ENCODE assay signal across 22 cellular contexts in the genomic region with DNA sequence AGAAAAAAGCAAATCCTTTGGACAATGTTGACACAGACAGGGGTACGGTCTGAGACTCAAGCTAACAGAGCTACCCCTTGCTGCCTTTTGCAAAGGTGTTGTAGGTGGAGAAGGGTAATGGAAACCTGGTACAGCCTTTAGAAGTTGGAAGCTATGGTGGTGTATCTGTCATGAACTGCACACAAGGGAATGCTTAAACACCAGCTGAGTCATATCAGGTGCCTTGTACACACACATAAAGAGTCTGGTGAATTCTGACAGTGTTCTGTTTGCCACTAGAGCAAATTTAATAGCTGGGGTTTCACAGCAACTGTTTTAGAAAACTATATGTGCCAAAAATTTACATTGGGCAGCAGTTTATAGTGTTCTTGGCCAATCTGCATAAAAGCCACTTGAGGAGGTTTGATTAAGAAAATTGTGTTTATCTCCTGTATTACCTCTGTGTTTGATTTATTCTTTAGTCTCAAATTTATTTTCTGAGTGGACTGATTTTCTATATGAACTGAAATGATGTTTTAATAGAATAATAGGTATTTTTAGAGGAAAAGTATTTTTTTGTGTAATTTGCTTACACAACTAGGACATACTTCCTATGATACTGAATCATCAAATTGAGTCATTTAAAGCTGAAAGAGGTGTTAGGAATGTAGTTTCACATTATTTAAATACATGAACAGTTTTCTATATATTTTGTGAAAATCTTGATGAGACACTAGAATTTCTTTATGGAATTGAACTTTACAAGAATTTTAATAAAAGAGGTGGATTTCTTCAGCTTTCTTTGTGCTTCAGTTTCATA.
DNase-seq lines count a peak whose midpoint lies in the region; ATAC-seq and TF ChIP-seq lines count a peak whose summit lies in the region.
"Had no signal": no experiment of that assay in that cellular context is flagged by ENCODE, and none has a peak within 500 bp of the region (broad histone marks: within the 10 kb centered on the region; RNA-seq: fewer than 3 reads in every experiment).

No MANE protein-coding gene starts in this region.

- H3K9me2 ChIP-seq in SK-N-SH, result no peaks in the 10 kb centered on the region

- no peak for TF ChIP-seq EP300 in SK-N-SH (IDR thresholded peaks at IDR 0.05; ENCODE audit: borderline replicate concordance in 1 of 2, low read depth in 1 of 2, low read length in 1 of 2)

- dilution Hi-C loops in IMR-90 (cut with HindIII; ENCODE audit: low sequenced_read_pairs, unreplicated experiment), result no loop called here

- no peak overlapping the region for H3K9ac ChIP-seq in SK-N-SH
- H3K9ac ChIP-seq in IMR-90 (ENCODE audit: low read depth, low read length), result no peak overlapping the region
- H3K9ac ChIP-seq: KMS-11 had no signal

- in situ Hi-C loops in IMR-90 (cut with MboI; ENCODE audit: low sequenced_read_pairs), result no loop called here

- H2BK15ac ChIP-seq in IMR-90 (ENCODE audit: low read depth, low read length), result no peak overlapping the region

- POLR2A ChIA-PET in SK-N-SH (lab: Yijun Ruan, JAX), result no interaction called here
- POLR2A ChIA-PET in IMR-90 (lab: Charles Lee; ENCODE audit: unreplicated experiment), result no interaction called here

- H2BK120ac ChIP-seq in IMR-90 (ENCODE audit: low read depth, low read length), result no peak overlapping the region

- peak; percentile 49; the same call in 2 of the 3 replicates for ATAC-seq in SK-N-SH treated with all-trans-retinoic acid at 6 μM for 48 hours
- ATAC-seq in IMR-90 (ENCODE audit: low read depth), result peak; percentile 67
- peak; percentile 65 for ATAC-seq in esophagus mucosa
- peak; percentile 58 for ATAC-seq in stimulated activated memory B cell treated with anti-CD40 and anti-IgM and Interleukin-4, amounts not matched to agents 10 μg/mL and 1 μg/mL and 100 μg/mL, for 72 hours
- no peak for ATAC-seq in GM19397 (IDR thresholded peaks at IDR 0.05; ENCODE audit: unreplicated experiment)
- ATAC-seq: activated CD8-positive, alpha-beta memory T cell treated with anti-CD3 and anti-CD28 coated beads, Interleukin-2, amount 10 ng/mL, durations not matched to agents 7 days and 5 days; heart left ventricle had no signal

- H3K9me3 ChIP-seq in SK-N-SH, result no peaks in the 10 kb centered on the region
- no peaks in the 10 kb centered on the region for H3K9me3 ChIP-seq in IMR-90 (ENCODE audit: control insufficient read depth, insufficient read depth, low read length)
- H3K9me3 ChIP-seq: ascending aorta had no signal

- H3K18ac ChIP-seq in IMR-90 (ENCODE audit: low read depth, low read length), result peak overlapping the region; percentile 9; the same call in 1 of the 2 replicates

- H3K4me1 Mint-ChIP-seq in stimulated activated memory B cell treated with anti-CD40 and anti-IgM and Interleukin-4, amounts not matched to agents 10 μg/mL and 1 μg/mL and 100 μg/mL, for 72 hours, result peaks cover 11% of the 10 kb centered on the region
- H3K4me1 Mint-ChIP-seq: activated CD8-positive, alpha-beta memory T cell treated with anti-CD3 and anti-CD28 coated beads, Interleukin-2, amount 10 ng/mL, durations not matched to agents 7 days and 5 days; immature natural killer cell; nephron progenitor cell had no signal

- H3K4me1 ChIP-seq in SK-N-SH (ENCODE audit: control insufficient read depth in 1 of 2, insufficient read depth in 2 of 2, low read depth in 1 of 2, low read length in 1 of 2) (no peaks in the 10 kb centered on the region), IMR-90 (ENCODE audit: control insufficient read depth, insufficient read depth, low read length) (peaks cover 3% of the 10 kb centered on the region; the same call in 1 of the 2 replicates)
- H3K4me1 ChIP-seq: ascending aorta, heart left ventricle had no signal

- H3K9me3 Mint-ChIP-seq in stimulated activated memory B cell treated with anti-CD40 and anti-IgM and Interleukin-4, amounts not matched to agents 10 μg/mL and 1 μg/mL and 100 μg/mL, for 72 hours, result no peaks in the 10 kb centered on the region

- H3K4me3 Mint-ChIP-seq in stimulated activated memory B cell treated with anti-CD40 and anti-IgM and Interleukin-4, amounts not matched to agents 10 μg/mL and 1 μg/mL and 100 μg/mL, for 72 hours, result no peak overlapping the region
- H3K4me3 Mint-ChIP-seq: activated CD8-positive, alpha-beta memory T cell treated with anti-CD3 and anti-CD28 coated beads, Interleukin-2, amount 10 ng/mL, durations not matched to agents 7 days and 5 days; immature natural killer cell; nephron progenitor cell had no signal

- H4K8ac ChIP-seq in IMR-90 (ENCODE audit: low read depth in 2 of 2, low read length in 2 of 2), result no peak overlapping the region

- H3K23ac ChIP-seq in IMR-90 (ENCODE audit: low read depth, low read length), result no peak overlapping the region

- TF ChIP-seq CTCF in SK-N-SH (IDR thresholded peaks at IDR 0.05) (no peak), IMR-90 (conservative IDR thresholded peaks at IDR 0.05; ENCODE audit: low read depth, low read length) (no peak)

- no peak for TF ChIP-seq POLR2A in IMR-90 (IDR thresholded peaks at IDR 0.05; ENCODE audit: low read depth, low read length)

- no peak overlapping the region for H3K56ac ChIP-seq in IMR-90 (ENCODE audit: extremely low read depth, insufficient read depth, low read length)

- H3K27me3 ChIP-seq in SK-N-SH (ENCODE audit: insufficient read depth), result no peaks in the 10 kb centered on the region
- no peaks in the 10 kb centered on the region for H3K27me3 ChIP-seq in IMR-90 (ENCODE audit: control insufficient read depth, insufficient read depth, low read length)
- H3K27me3 ChIP-seq: ascending aorta, heart left ventricle had no signal

- H3K36me3 Mint-ChIP-seq in stimulated activated memory B cell treated with anti-CD40 and anti-IgM and Interleukin-4, amounts not matched to agents 10 μg/mL and 1 μg/mL and 100 μg/mL, for 72 hours, result no peaks in the 10 kb centered on the region

- H2AFZ ChIP-seq in SK-N-SH (ENCODE audit: low read depth) (no peak overlapping the region), IMR-90 (replicated peaks; ENCODE audit: low read length, poor library complexity) (no peak overlapping the region)

- no peaks in the 10 kb centered on the region for H4K20me1 ChIP-seq in SK-N-SH (ENCODE audit: insufficient read depth)
- H4K20me1 ChIP-seq in IMR-90 (ENCODE audit: insufficient read depth, low read length), result no peaks in the 10 kb centered on the region

- no peak overlapping the region; the same call in 1 of the 2 replicates for H2BK20ac ChIP-seq in IMR-90 (ENCODE audit: low read depth, low read length)

- H3K4ac ChIP-seq in IMR-90 (ENCODE audit: low read depth, low read length), result no peak overlapping the region

- H4K91ac ChIP-seq in IMR-90 (ENCODE audit: insufficient read depth, low read depth, low read length), result no peak overlapping the region

- H3K27ac Mint-ChIP-seq in stimulated activated memory B cell treated with anti-CD40 and anti-IgM and Interleukin-4, amounts not matched to agents 10 μg/mL and 1 μg/mL and 100 μg/mL, for 72 hours, result no peak overlapping the region
- H3K27ac Mint-ChIP-seq: activated CD8-positive, alpha-beta memory T cell treated with anti-CD3 and anti-CD28 coated beads, Interleukin-2, amount 10 ng/mL, durations not matched to agents 7 days and 5 days; immature natural killer cell; nephron progenitor cell had no signal

- no peak overlapping the region for H3K27ac ChIP-seq in SK-N-SH (ENCODE audit: low read depth in 2 of 2, low read length in 1 of 2)
- H3K27ac ChIP-seq in IMR-90 (ENCODE audit: insufficient read depth, low read length), result no peak overlapping the region
- H3K27ac ChIP-seq: ascending aorta, heart left ventricle, KMS-11 had no signal

- no peak overlapping the region for H3K14ac ChIP-seq in IMR-90 (replicated peaks; ENCODE audit: low read depth, low read length)

- no peak for DNase-seq in SK-N-SH
- DNase-seq in IMR-90, result peak; percentile 47
- DNase-seq in activated effector memory CD4-positive, alpha-beta T cell treated with anti-CD3 and anti-CD28 coated beads, Interleukin-2, amount 50 U/mL, for 16 hours, result no peak
- no peak for DNase-seq in DMS79 (lab: John Stamatoyannopoulos, UW)
- DNase-seq: 8988T; activated CD8-positive, alpha-beta memory T cell treated with anti-CD3 and anti-CD28 coated beads, Interleukin-2, amount 10 ng/mL, durations not matched to agents 7 days and 5 days; activated effector memory CD4-positive, alpha-beta T cell treated with Interleukin-2 at 50 U/mL for 16 hours; C1 segment of cervical spinal cord; DMS153; heart left ventricle; immature natural killer cell; NCI-H1092; NCI-H524; nephron progenitor cell; stimulated activated CD4-positive, alpha-beta T cell treated with anti-CD3 and anti-CD28 coated beads, Interleukin-12 subunit alpha, Interleukin-12 subunit beta, amount 100 ng/mL, for 4 hours; stimulated activated naive CD4-positive, alpha-beta T cell had no signal

- intact Hi-C loops in IMR-90 (cut with micrococcal nuclease), result no loop called here

- CTCF ChIA-PET in SK-N-SH (lab: Yijun Ruan, JAX), result interaction anchor here (0.7 to 3.0 kb wide), 7 partner anchors 8 to 85 kb away, joined by 3 to 17 read pairs (median 4); no protein-coding TSS in a partner anchor
- CTCF ChIA-PET in IMR-90 (lab: Yijun Ruan, JAX), result interaction anchor here (0.6 to 1.8 kb wide), 5 partner anchors 11 to 417 kb away, joined by 3 to 7 read pairs (median 4); no protein-coding TSS in a partner anchor

- no peak overlapping the region; the same call in 1 of the 2 replicates for H2AK5ac ChIP-seq in IMR-90 (ENCODE audit: low read depth, low read length)

- no peak overlapping the region for H2AK9ac ChIP-seq in IMR-90 (replicated peaks; ENCODE audit: low read depth, low read length, poor library complexity)

- 100% methylated on average over 1 of the region's 1 CpG for WGBS in SK-N-SH (ENCODE audit: low lambda C conversion rate)
- WGBS in IMR-90 (ENCODE audit: extremely low coverage in 2 of 2, insufficient read length in 1 of 2), 2 experiments, result no CpG with 5 or more reads among the region's 1 CpG

- H3F3A ChIP-seq in SK-N-SH (replicated peaks; ENCODE audit: insufficient read depth), result no peaks in the 10 kb centered on the region

- H3K4me2 ChIP-seq in SK-N-SH, result no peak overlapping the region
- H3K4me2 ChIP-seq in IMR-90 (ENCODE audit: low read depth, low read length), result peak overlapping the region; percentile 24; the same call in 1 of the 2 replicates
- H3K4me2 ChIP-seq: KMS-11 had no signal

- no peaks in the 10 kb centered on the region for H3K79me2 ChIP-seq in SK-N-SH (ENCODE audit: insufficient read depth)

- H2BK5ac ChIP-seq in IMR-90 (ENCODE audit: low read depth, low read length, poor library complexity, severe bottlenecking), result peak overlapping the region; percentile 24

- peaks cover 4% of the 10 kb centered on the region; the same call in 1 of the 2 replicates for H3K9me1 ChIP-seq in IMR-90 (ENCODE audit: insufficient read depth, low read length)

- BruUV-seq in IMR-90 (replicated peaks; lab: Mats Ljungman, UMichigan), result no TSS peak

- no peaks in the 10 kb centered on the region for H3K79me1 ChIP-seq in IMR-90 (ENCODE audit: low read depth in 1 of 2, low read length in 2 of 2)

- no peak overlapping the region for H3K4me3 ChIP-seq in SK-N-SH (ENCODE audit: low read depth in 2 of 2, low read length in 1 of 2)
- no peak overlapping the region for H3K4me3 ChIP-seq in IMR-90 (ENCODE audit: insufficient read depth, low read depth, low read length)
- H3K4me3 ChIP-seq: ascending aorta, heart left ventricle had no signal

- no peak for TF ChIP-seq RAD21 in SK-N-SH (IDR thresholded peaks at IDR 0.05; ENCODE audit: low read length)
- TF ChIP-seq RAD21 in IMR-90 (IDR thresholded peaks at IDR 0.05; ENCODE audit: low read length), result no peak

- H3K27me3 Mint-ChIP-seq in stimulated activated memory B cell treated with anti-CD40 and anti-IgM and Interleukin-4, amounts not matched to agents 10 μg/mL and 1 μg/mL and 100 μg/mL, for 72 hours, result no peaks in the 10 kb centered on the region
- H3K27me3 Mint-ChIP-seq: activated CD8-positive, alpha-beta memory T cell treated with anti-CD3 and anti-CD28 coated beads, Interleukin-2, amount 10 ng/mL, durations not matched to agents 7 days and 5 days had no signal

- no peak overlapping the region for H4K5ac ChIP-seq in IMR-90 (ENCODE audit: low read depth, low read length)

- H3K36me3 ChIP-seq in SK-N-SH (replicated peaks in 1 of 2; ENCODE audit: control insufficient read depth in 1 of 2, insufficient read depth in 2 of 2, low read length in 1 of 2) (peaks cover 2 to 3% of the 10 kb centered on the region in 2 experiments), IMR-90 (ENCODE audit: control insufficient read depth, insufficient read depth, low read length) (no peaks in the 10 kb centered on the region)
- H3K36me3 ChIP-seq: ascending aorta had no signal
